In genomic region chr14:35532783-35533356, GRCh38 we compare ENCODE assay signal across 10 cellular contexts. TPM values are rescaled to one million over a fixed set of nuclear protein-coding genes. Genes with fewer than 3 reads are reported as not detected.
A peak's percentile ranks its signal among the peaks of the same experiment; 100 is the strongest.
DNase-seq lines count a peak whose midpoint lies in the region; ATAC-seq, FAIRE-seq and TF ChIP-seq lines count a peak whose summit lies in the region.
"Had no signal": no experiment of that assay in that cellular context is flagged by ENCODE, and none has a peak within 500 bp of the region (broad histone marks: within the 10 kb centered on the region; RNA-seq: fewer than 3 reads in every experiment).

No MANE protein-coding gene starts in this region.

- H3K9ac ChIP-seq in HUES64 (ENCODE audit: low read depth, low read length), result 0 out of 2 replicates have a peak overlapping the region, but pooled peaks have one; percentile 2

- DNase-seq in pancreas (no peak), hepatic stellate cell (ENCODE audit: low spot score) (no peak), NCI-H69 (lab: John Stamatoyannopoulos, UW) (no peak)
- no peak for DNase-seq in stimulated activated CD4-positive, alpha-beta T cell treated with anti-CD3 and anti-CD28 coated beads, Interleukin-2, amount 100 ng/mL, for 48 hours

- H3K36me3 ChIP-seq in HUES64 (ENCODE audit: insufficient read depth, low read length) (no peaks in the 10 kb centered on the region), pancreas (no peaks in the 10 kb centered on the region)

- no peak for TF ChIP-seq CTCF in pancreas (IDR thresholded peaks at IDR 0.05)

- H3K27me3 ChIP-seq in HUES64 (ENCODE audit: insufficient read depth, low read length) (peaks cover 100% of the 10 kb centered on the region), pancreas (peaks cover 0 to 41% (median 3%) of the 10 kb centered on the region in 4 donors)

- H3K4me1 ChIP-seq in HUES64 (ENCODE audit: insufficient read depth, low read length) (no peaks in the 10 kb centered on the region), pancreas (peaks cover 0 to 12% (median 11%) of the 10 kb centered on the region in 3 donors)

- no peak for FAIRE-seq in pancreas (lab: Jason Lieb, UNC)
- FAIRE-seq: islet of Langerhans had no signal

- peak overlapping the region; percentile 73 for H3K4me3 ChIP-seq in HUES64 (ENCODE audit: low read length)
- peak overlapping the region in 3 of 4 donors; percentile 43 to 65 (median 45) for H3K4me3 ChIP-seq in pancreas

- peak overlapping the region; percentile 75 for H3K4me3 Mint-ChIP-seq in dendritic cell treated with granulocyte-macrophage colony-stimulating factor and Interleukin-4, amounts not matched to agents 40 ng/mL and 50 ng/mL, for 4 days

- peaks cover 83% of the 10 kb centered on the region for H3K27me3 Mint-ChIP-seq in dendritic cell treated with granulocyte-macrophage colony-stimulating factor and Interleukin-4, amounts not matched to agents 40 ng/mL and 50 ng/mL, for 4 days

- intact Hi-C loops in dendritic cell treated with granulocyte-macrophage colony-stimulating factor and Interleukin-4, amounts not matched to agents 40 ng/mL and 50 ng/mL, for 4 days (cut with micrococcal nuclease), result loop anchor here (5.0 kb wide), 1 partner anchor 154 kb away; no protein-coding TSS in a partner anchor
- intact Hi-C loops in pancreas (cut with DNase I), result no loop called here

- ATAC-seq in GM18520 (IDR thresholded peaks at IDR 0.05; ENCODE audit: unreplicated experiment) (peak; percentile 7), pancreas (no peak), GM18861 (IDR thresholded peaks at IDR 0.05; ENCODE audit: unreplicated experiment) (no peak)

- WGBS in HUES64, result 37% methylated on average over 4 of the region's 6 CpGs
- 9% methylated on average over 6 of the region's 6 CpGs for WGBS in pancreas, 2 donors

- H3K27ac ChIP-seq in HUES64 (ENCODE audit: low read depth, low read length) (no peak overlapping the region), pancreas (no peak overlapping the region)

- no peaks in the 10 kb centered on the region for H3K9me3 ChIP-seq in HUES64 (ENCODE audit: insufficient read depth, low read depth, low read length)
- no peaks in the 10 kb centered on the region for H3K9me3 ChIP-seq in pancreas

- H3K27ac Mint-ChIP-seq in dendritic cell treated with granulocyte-macrophage colony-stimulating factor and Interleukin-4, amounts not matched to agents 40 ng/mL and 50 ng/mL, for 4 days, result no peak overlapping the region

- H3K36me3 Mint-ChIP-seq in dendritic cell treated with granulocyte-macrophage colony-stimulating factor and Interleukin-4, amounts not matched to agents 40 ng/mL and 50 ng/mL, for 4 days (ENCODE audit: low read depth), result no peaks in the 10 kb centered on the region

- H3K4me1 Mint-ChIP-seq in dendritic cell treated with granulocyte-macrophage colony-stimulating factor and Interleukin-4, amounts not matched to agents 40 ng/mL and 50 ng/mL, for 4 days (ENCODE audit: low read depth), result peaks cover 20% of the 10 kb centered on the region

- no peaks in the 10 kb centered on the region for H3K9me3 Mint-ChIP-seq in dendritic cell treated with granulocyte-macrophage colony-stimulating factor and Interleukin-4, amounts not matched to agents 40 ng/mL and 50 ng/mL, for 4 days

RNA-seq across cellular contexts. Expression of gene INSM2, which starts 1.1 kb away (rescaled TPM):
- polyA plus RNA-seq in HUES64 (2013, experiment 1 of 2), result not detected
- polyA plus RNA-seq in HUES64 (2013, experiment 2 of 2), result not detected
- total RNA-seq in pancreas, result not detected
- not detected for polyA plus RNA-seq in pancreas
- total RNA-seq: M059J had no signal
